In genomic region chr22:22418957-22419356, GRCh38 we compare ENCODE assay signal across 34 cellular contexts.
"Had no signal": no experiment of that assay in that cellular context is flagged by ENCODE, and none has a peak within 500 bp of the region (broad histone marks: within the 10 kb centered on the region; RNA-seq: fewer than 3 reads in every experiment).

No MANE protein-coding gene starts in this region.

- DNase-seq: Karpas-422, Kasumi-1, MG63, MM.1S, MV-4-11, NCI-H1048, NCI-H1092, NCI-H1092 treated with DMSO at 0.1 percent for 48 hours, NCI-H1105, NCI-H1105 treated with DMSO at 0.1 percent for 48 hours, NCI-H1417, NCI-H1417 treated with DMSO at 0.1 percent for 48 hours, NCI-H1436, NCI-H1436 treated with DMSO at 0.1 percent for 48 hours, NCI-H146, NCI-H1694, NCI-H1694 treated with DMSO at 0.1 percent for 48 hours, NCI-H187, NCI-H187 treated with DMSO at 0.1 percent for 48 hours, NCI-H1930, NCI-H2029, NCI-H2029 treated with DMSO at 0.1 percent for 48 hours, NCI-H2081, NCI-H2081 treated with DMSO at 0.1 percent for 48 hours, NCI-H2107, NCI-H2171, NCI-H2171 treated with DMSO at 0.1 percent for 48 hours, NCI-H2227 treated with DMSO at 0.1 percent for 48 hours, NCI-H226, NCI-H345, NCI-H446, NCI-H446 treated with DMSO at 0.1 percent for 48 hours, NCI-H510A, NCI-H510A treated with DMSO at 0.1 percent for 48 hours had no signal

- H3K36me3 ChIP-seq: MG63 had no signal

- H3K9me3 ChIP-seq: MG63 had no signal

- H3K4me3 ChIP-seq: MG63 had no signal
